In genomic region chr15:32671339-32672325, GRCh38 we compare ENCODE assay signal across 16 cellular contexts. TPM values are rescaled to one million over a fixed set of nuclear protein-coding genes. Genes with fewer than 3 reads are reported as not detected.
DNase-seq lines count a peak whose midpoint lies in the region; ATAC-seq and TF ChIP-seq lines count a peak whose summit lies in the region.
"Had no signal": no experiment of that assay in that cellular context is flagged by ENCODE, and none has a peak within 500 bp of the region (broad histone marks: within the 10 kb centered on the region; RNA-seq: fewer than 3 reads in every experiment).

No MANE protein-coding gene starts in this region.

- peaks cover 30% of the 10 kb centered on the region for H3K4me1 Mint-ChIP-seq in GM23338

- H4K20me1 ChIP-seq in GM23338 (replicated peaks; ENCODE audit: insufficient read depth) (no peaks in the 10 kb centered on the region; the same call in 1 of the 2 replicates), MM.1S (ENCODE audit: insufficient read depth, low read length) (no peaks in the 10 kb centered on the region)

- H3K36me3 ChIP-seq in GM23338 (ENCODE audit: insufficient read depth) = no peaks in the 10 kb centered on the region
- H3K36me3 ChIP-seq in brain microvascular endothelial cell (replicated peaks) = no peaks in the 10 kb centered on the region
- H3K36me3 ChIP-seq in tibial nerve = no peaks in the 10 kb centered on the region
- no peaks in the 10 kb centered on the region for H3K36me3 ChIP-seq in MM.1S (replicated peaks; ENCODE audit: insufficient read depth, low read length)
- H3K36me3 ChIP-seq: HAP-1, left lung had no signal

- no peak for TF ChIP-seq EP300 in tibial nerve (IDR thresholded peaks at IDR 0.05)

- H3K9me2 ChIP-seq in GM23338 (ENCODE audit: insufficient read depth) = no peaks in the 10 kb centered on the region
- H3K9me2 ChIP-seq in MM.1S (replicated peaks; ENCODE audit: insufficient read depth, low read length) = no peaks in the 10 kb centered on the region

- H3K9me3 Mint-ChIP-seq in GM23338 = no peaks in the 10 kb centered on the region
- H3K9me3 Mint-ChIP-seq: CD8-positive, alpha-beta T cell; T-helper 1 cell treated with Interleukin-12 subunit alpha and Interleukin-12 subunit beta and Interleukin-4 antibody, amounts not matched to agents 30 μg/mL and 1 μg/mL, for 36 hours had no signal

- 77 to 86% methylated on average over 28 to 29 of the region's 29 CpGs for WGBS in tibial nerve, 2 donors

- TF ChIP-seq CTCF in GM23338 (conservative IDR thresholded peaks at IDR 0.05; ENCODE audit: low read depth in 2 of 2) (no peak), brain microvascular endothelial cell (IDR thresholded peaks at IDR 0.05; ENCODE audit: low read depth, low read length, missing control alignments) (no peak), tibial nerve (IDR thresholded peaks at IDR 0.05) (no peak), MM.1S (IDR thresholded peaks at IDR 0.05; ENCODE audit: low read length) (no peak)

- H3K79me2 ChIP-seq in GM23338 (replicated peaks; ENCODE audit: insufficient read depth) (no peaks in the 10 kb centered on the region), MM.1S (ENCODE audit: low read length) (no peaks in the 10 kb centered on the region)

- H3K27ac Mint-ChIP-seq in GM23338 = no peak overlapping the region
- H3K27ac Mint-ChIP-seq: CD8-positive, alpha-beta T cell; T-helper 1 cell treated with Interleukin-12 subunit alpha and Interleukin-12 subunit beta and Interleukin-4 antibody, amounts not matched to agents 30 μg/mL and 1 μg/mL, for 36 hours had no signal

- no peak overlapping the region for H3K4me3 ChIP-seq in GM23338
- H3K4me3 ChIP-seq in brain microvascular endothelial cell (ENCODE audit: low read depth, low read length) = no peak overlapping the region
- H3K4me3 ChIP-seq in tibial nerve = no peak overlapping the region
- no peak overlapping the region for H3K4me3 ChIP-seq in MM.1S (ENCODE audit: low read length)
- H3K4me3 ChIP-seq: HAP-1, left lung, psoas muscle had no signal

- no peak overlapping the region for H3K4me3 Mint-ChIP-seq in GM23338
- H3K4me3 Mint-ChIP-seq: CD8-positive, alpha-beta T cell; T-helper 1 cell treated with Interleukin-12 subunit alpha and Interleukin-12 subunit beta and Interleukin-4 antibody, amounts not matched to agents 30 μg/mL and 1 μg/mL, for 36 hours had no signal

- H3K9me3 ChIP-seq in tibial nerve (no peaks in the 10 kb centered on the region), MM.1S (replicated peaks; ENCODE audit: insufficient read depth, low read length) (no peaks in the 10 kb centered on the region)
- H3K9me3 ChIP-seq: HAP-1, left lung, psoas muscle had no signal

- no peak for TF ChIP-seq POLR2A in tibial nerve (IDR thresholded peaks at IDR 0.05)

- H3F3A ChIP-seq in GM23338 (replicated peaks; ENCODE audit: low read depth) (no peaks in the 10 kb centered on the region), MM.1S (ENCODE audit: insufficient read depth, low read length) (no peaks in the 10 kb centered on the region)

- H3K27me3 ChIP-seq in GM23338 (ENCODE audit: insufficient read depth) (no peaks in the 10 kb centered on the region), brain microvascular endothelial cell (replicated peaks) (no peaks in the 10 kb centered on the region), tibial nerve (no peaks in the 10 kb centered on the region), MM.1S (replicated peaks; ENCODE audit: insufficient read depth, low read length) (no peaks in the 10 kb centered on the region)
- H3K27me3 ChIP-seq: left lung had no signal

- H3K27ac ChIP-seq in GM23338 (ENCODE audit: low read depth) = no peak overlapping the region
- no peak overlapping the region for H3K27ac ChIP-seq in brain microvascular endothelial cell
- peak overlapping the region in 3 of 4 donors; percentile 56 to 89 (median 76) for H3K27ac ChIP-seq in tibial nerve
- H3K27ac ChIP-seq in MM.1S (ENCODE audit: low read length) = no peak overlapping the region
- H3K27ac ChIP-seq: left lung, psoas muscle had no signal

- H2AFZ ChIP-seq in GM23338 (no peak overlapping the region), MM.1S (ENCODE audit: low read length) (no peak overlapping the region)

- H3K4me1 ChIP-seq in GM23338 (ENCODE audit: insufficient read depth) (peaks cover 22% of the 10 kb centered on the region), tibial nerve (peaks cover 0 to 32% (median 7%) of the 10 kb centered on the region in 4 donors), MM.1S (ENCODE audit: low read length) (no peaks in the 10 kb centered on the region)
- H3K4me1 ChIP-seq: HAP-1, psoas muscle had no signal

- DNase-seq in GM23338 (ENCODE audit: low spot score) (no peak), brain microvascular endothelial cell (peak; percentile 47), medulla oblongata (ENCODE audit: extremely low spot score) (peak; percentile 65), tibial nerve (ENCODE audit: low spot score in 2 of 2) (no peak), MM.1S (no peak), 8988T (no peak), T-helper 1 cell (no peak)
- DNase-seq: activated CD4-positive, alpha-beta T cell treated with anti-CD3 and anti-CD28 coated beads for 1 hour; activated naive CD4-positive, alpha-beta T cell treated with Interleukin-2 at 50 U/mL for 16 hours; CD8-positive, alpha-beta T cell; left lung; psoas muscle; stimulated activated CD4-positive, alpha-beta T cell treated with anti-CD3 and anti-CD28 coated beads, Interleukin-12 subunit alpha, Interleukin-12 subunit beta, amount 100 ng/mL, for 4 hours; stimulated activated naive CD4-positive, alpha-beta T cell treated with Interleukin-2 at 50 U/mL for 16 hours had no signal

- no peaks in the 10 kb centered on the region; the same call in 2 of the 3 replicates for H3K36me3 Mint-ChIP-seq in GM23338 (ENCODE audit: low read depth)
- H3K36me3 Mint-ChIP-seq: CD8-positive, alpha-beta T cell had no signal

- no peak overlapping the region for H3K4me2 ChIP-seq in GM23338
- no peak overlapping the region for H3K4me2 ChIP-seq in MM.1S (ENCODE audit: low read depth, low read length)

- H3K27me3 Mint-ChIP-seq in GM23338 (ENCODE audit: insufficient read depth, low read depth, poor library complexity) = peaks cover 4% of the 10 kb centered on the region

- peak; percentile 31 for ATAC-seq in GM23338
- ATAC-seq: CD8-positive, alpha-beta T cell; left lung; psoas muscle had no signal

- no peak overlapping the region for H3K9ac ChIP-seq in MM.1S (ENCODE audit: low read length)

- in situ Hi-C loops in brain microvascular endothelial cell (cut with HindIII; ENCODE audit: low pct_ligation_motif_present, low sequenced_read_pairs) = loop anchor here (25.0 kb wide), 2 partner anchors 141 to 466 kb away; no protein-coding TSS in a partner anchor

TF ChIP-seq in GM23338, 12 proteins besides CTCF, POLR2A, EP300 and RAD21 (continues in another document):
- TF ChIP-seq JUNB (IDR thresholded peaks at IDR 0.05; ENCODE audit: unreplicated experiment) (no peak), POLR2AphosphoS5 (IDR thresholded peaks at IDR 0.05; ENCODE audit: low read depth) (no peak), STAT1 (IDR thresholded peaks at IDR 0.05; ENCODE audit: unreplicated experiment) (no peak), EZH2phosphoT487 (IDR thresholded peaks at IDR 0.05; ENCODE audit: unreplicated experiment) (no peak), REST (IDR thresholded peaks at IDR 0.05; ENCODE audit: unreplicated experiment) (no peak), NANOG (IDR thresholded peaks at IDR 0.05; ENCODE audit: borderline replicate concordance) (no peak), ZNF114 (CRISPR knock-in tag; IDR thresholded peaks at IDR 0.05) (no peak), ZNF331 (CRISPR knock-in tag; IDR thresholded peaks at IDR 0.05; ENCODE audit: low read depth) (no peak), CREB1 (CRISPR knock-in tag; IDR thresholded peaks at IDR 0.05; ENCODE audit: low read depth) (no peak)

RNA-seq across cellular contexts. Expression of gene SCG5, which starts 30.1 kb away (rescaled TPM):
- total RNA-seq in GM23338 (2014; rRNA removed; shearing (Covaris generic)) = 48.1 and 49.2 TPM in 2 replicates
- polyA plus RNA-seq in GM23338 (2016; fragmentation: Nextera tagmentation; extraction: Ambion mirVana) = 64.4 and 73.3 TPM in 2 replicates
- total RNA-seq in tibial nerve = under 1 TPM in 2 of 4 donors, not detected in 2; 0.44 to 0.90 TPM
- total RNA-seq: CD8-positive, alpha-beta T cell had no signal

RNA-seq across cellular contexts. Expression of gene GREM1, which starts 46.2 kb away (rescaled TPM):
- total RNA-seq in GM23338 (2014; rRNA removed; shearing (Covaris generic)) = 0.12 and 1.0 TPM in 2 replicates
- polyA plus RNA-seq in GM23338 (2016; fragmentation: Nextera tagmentation; extraction: Ambion mirVana) = 0.21 and 0.27 TPM in 2 replicates
- under 1 TPM in 1 of 4 donors, not detected in 3; 0.30 TPM for total RNA-seq in tibial nerve
- total RNA-seq: CD8-positive, alpha-beta T cell had no signal

RNA-seq across cellular contexts. Expression of gene ARHGAP11A, which starts 56.3 kb away (rescaled TPM):
- total RNA-seq in GM23338 (2014; rRNA removed; shearing (Covaris generic)) = 38.7 and 43.1 TPM in 2 replicates
- 21.4 and 28.3 TPM in 2 replicates for polyA plus RNA-seq in GM23338 (2016; fragmentation: Nextera tagmentation; extraction: Ambion mirVana)
- total RNA-seq in tibial nerve = 1 to 10 TPM in 2 of 4 donors, under 1 TPM in 2; 0.59 to 2.4 (median 0.82) TPM

Comparison
In these comparisons a context has a peak if more than half of its experiments do, and no peak if none do; other contexts are left out.
1. DNase-seq: peak in brain microvascular endothelial cell (single experiment) and medulla oblongata (single experiment); none in GM23338 (single experiment), tibial nerve (0 of 2), MM.1S (single experiment), 8988T (single experiment) and T-helper 1 cell (0 of 5).
2. H3K27ac ChIP-seq: peak in tibial nerve (3 of 4); none in GM23338 (single experiment), brain microvascular endothelial cell (single experiment) and MM.1S (single experiment).
3. RNA of gene SCG5, which starts 30.1 kb away (total RNA-seq): 48.1 to 49.2 TPM in GM23338; 0.44 to 0.90 TPM in tibial nerve; every median in the first group is over 10 times any median in the second.
4. RNA of gene ARHGAP11A, which starts 56.3 kb away (total RNA-seq): 38.7 to 43.1 TPM in GM23338; 0.59 to 2.4 TPM in tibial nerve; every median in the first group is over 10 times any median in the second.